1 cellular context compared by ENCODE assay signal in genomic region chr3:111981457-111981763, GRCh38.
TF ChIP-seq lines count a peak whose summit lies in the region.

No MANE protein-coding gene starts in this region.

TF ChIP-seq in A549, 52 proteins besides CTCF, POLR2A, EP300 and RAD21 (continued from another document):
- TF ChIP-seq RARB (CRISPR knock-in tag; IDR thresholded peaks at IDR 0.05), result no peak
